Comparison of ENCODE assay signal across 1 cellular context in the genomic region with DNA sequence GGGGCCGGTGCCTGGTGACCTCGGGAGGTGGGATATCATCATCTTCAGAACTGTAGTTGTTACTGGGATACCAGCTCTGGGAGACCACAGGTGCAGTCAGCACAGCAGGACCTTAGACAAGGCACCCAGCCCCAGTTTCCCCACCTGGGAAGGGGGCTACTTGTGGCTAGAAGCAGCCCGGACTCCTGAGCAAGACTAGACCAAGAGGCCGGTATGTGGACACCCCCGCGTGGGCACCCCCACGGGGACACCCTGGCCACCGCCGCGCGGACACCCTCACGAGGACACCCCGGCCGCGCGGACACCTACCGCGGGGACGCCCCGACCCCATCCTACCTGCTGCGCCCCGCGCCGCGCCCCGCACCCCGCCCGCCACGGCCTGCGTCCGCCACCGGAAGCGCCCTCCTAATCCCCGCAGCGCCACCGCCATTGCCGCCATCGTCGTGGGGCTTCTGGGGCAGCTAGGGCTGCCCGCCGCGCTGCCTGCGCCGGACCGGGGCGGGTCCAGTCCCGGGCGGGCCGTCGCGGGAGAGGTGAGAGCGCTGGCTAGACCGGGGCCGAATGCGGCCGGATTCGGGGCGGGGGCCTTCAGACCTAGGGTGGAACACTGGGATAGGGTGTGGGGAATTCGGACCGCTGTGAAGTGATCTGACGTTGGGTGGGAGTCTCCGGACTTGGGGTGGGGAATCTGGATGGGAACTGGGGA.
A peak's percentile ranks its signal among the peaks of the same experiment; 100 is the strongest.
TF ChIP-seq lines count a peak whose summit lies in the region.

Gene COMT (plus strand): TSS at position 408 of the 706 bp plus-strand sequence. CDS start 20,755 bp downstream, outside the sequence.
Gene TXNRD2 (minus strand): TSS at position 454 of the 706 bp plus-strand sequence. CDS start 15 bp downstream, at position 439.

TF ChIP-seq in K562, 482 proteins besides CTCF, POLR2A, EP300 and RAD21 (continued from another document and continues in another):
- TF ChIP-seq, protein P1, sequence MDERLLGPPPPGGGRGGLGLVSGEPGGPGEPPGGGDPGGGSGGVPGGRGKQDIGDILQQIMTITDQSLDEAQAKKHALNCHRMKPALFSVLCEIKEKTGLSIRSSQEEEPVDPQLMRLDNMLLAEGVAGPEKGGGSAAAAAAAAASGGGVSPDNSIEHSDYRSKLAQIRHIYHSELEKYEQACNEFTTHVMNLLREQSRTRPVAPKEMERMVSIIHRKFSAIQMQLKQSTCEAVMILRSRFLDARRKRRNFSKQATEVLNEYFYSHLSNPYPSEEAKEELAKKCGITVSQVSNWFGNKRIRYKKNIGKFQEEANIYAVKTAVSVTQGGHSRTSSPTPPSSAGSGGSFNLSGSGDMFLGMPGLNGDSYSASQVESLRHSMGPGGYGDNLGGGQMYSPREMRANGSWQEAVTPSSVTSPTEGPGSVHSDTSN (CRISPR knock-in tag; IDR thresholded peaks at IDR 0.05; ENCODE audit: low read depth) = no peak
- TF ChIP-seq, protein P1 (tag; conservative IDR thresholded peaks at IDR 0.05; ENCODE audit: low read depth) = no peak
- TF ChIP-seq ZNF175 (CRISPR knock-in tag; IDR thresholded peaks at IDR 0.05; ENCODE audit: low read depth) = no peak
- TF ChIP-seq MXD1 (CRISPR knock-in tag; IDR thresholded peaks at IDR 0.05; ENCODE audit: borderline replicate concordance, poor library complexity, severe bottlenecking) = peak; percentile 53
- no peak for TF ChIP-seq MCM3 (IDR thresholded peaks at IDR 0.05)
- TF ChIP-seq ZNF76 (CRISPR knock-in tag; IDR thresholded peaks at IDR 0.05; ENCODE audit: borderline replicate concordance) = peak; percentile 79
- TF ChIP-seq DACH1 (IDR thresholded peaks at IDR 0.05; ENCODE audit: partially characterized antibody) = no peak
- TF ChIP-seq ATF1 (CRISPR knock-in tag; IDR thresholded peaks at IDR 0.05) = no peak
- no peak for TF ChIP-seq ATF1 (tag; IDR thresholded peaks at IDR 0.05)
- TF ChIP-seq ARID4B (CRISPR knock-in tag; IDR thresholded peaks at IDR 0.05) = no peak
- TF ChIP-seq ZNF280B (CRISPR knock-in tag; IDR thresholded peaks at IDR 0.05) = 0 out of 2 replicates have a peak, but pooled peaks have one; percentile 17
- TF ChIP-seq SP2 (IDR thresholded peaks at IDR 0.05; ENCODE audit: extremely low read depth, low read depth, low read length, poor library complexity, severe bottlenecking) = peak; percentile 14
- 0 out of 2 replicates have a peak, but pooled peaks have one; percentile 61 for TF ChIP-seq ZNF445 (CRISPR knock-in tag; IDR thresholded peaks at IDR 0.05; ENCODE audit: low read depth)
- no peak for TF ChIP-seq HDAC8 (tag; IDR thresholded peaks at IDR 0.05)
- TF ChIP-seq CAMTA2 (CRISPR knock-in tag; conservative IDR thresholded peaks at IDR 0.05) = peak; percentile 92
- TF ChIP-seq NCOA4 (IDR thresholded peaks at IDR 0.05; ENCODE audit: partially characterized antibody) = no peak
- TF ChIP-seq TAF1 (IDR thresholded peaks at IDR 0.05; ENCODE audit: control insufficient read depth, extremely low read depth, insufficient read depth, low read length, severe bottlenecking) = no peak
- TF ChIP-seq HMGN3 (IDR thresholded peaks at IDR 0.05; ENCODE audit: borderline replicate concordance, extremely low read depth, insufficient read length, low read depth, low read length) = no peak
- TF ChIP-seq, protein P2, sequence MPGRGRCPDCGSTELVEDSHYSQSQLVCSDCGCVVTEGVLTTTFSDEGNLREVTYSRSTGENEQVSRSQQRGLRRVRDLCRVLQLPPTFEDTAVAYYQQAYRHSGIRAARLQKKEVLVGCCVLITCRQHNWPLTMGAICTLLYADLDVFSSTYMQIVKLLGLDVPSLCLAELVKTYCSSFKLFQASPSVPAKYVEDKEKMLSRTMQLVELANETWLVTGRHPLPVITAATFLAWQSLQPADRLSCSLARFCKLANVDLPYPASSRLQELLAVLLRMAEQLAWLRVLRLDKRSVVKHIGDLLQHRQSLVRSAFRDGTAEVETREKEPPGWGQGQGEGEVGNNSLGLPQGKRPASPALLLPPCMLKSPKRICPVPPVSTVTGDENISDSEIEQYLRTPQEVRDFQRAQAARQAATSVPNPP (IDR thresholded peaks at IDR 0.05; ENCODE audit: borderline replicate concordance, insufficient read depth, insufficient read length) = no peak
- TF ChIP-seq YBX1 (IDR thresholded peaks at IDR 0.05) = no peak
- TF ChIP-seq POLR2AphosphoS2 (IDR thresholded peaks at IDR 0.05; ENCODE audit: low read length) = no peak
- 0 out of 2 replicates have a peak, but pooled peaks have one; percentile 67 for TF ChIP-seq RBM34 (IDR thresholded peaks at IDR 0.05; ENCODE audit: borderline replicate concordance, insufficient read depth, low read length)
- no peak for TF ChIP-seq KLF16 (IDR thresholded peaks at IDR 0.05)
- TF ChIP-seq CBFA2T2 (conservative IDR thresholded peaks at IDR 0.05) = no peak
- no peak for TF ChIP-seq ADNP (tag; IDR thresholded peaks at IDR 0.05)
- TF ChIP-seq HDAC6 (IDR thresholded peaks at IDR 0.05; ENCODE audit: low read depth, low read length) = 0 out of 2 replicates have a peak, but pooled peaks have one; percentile 67
- no peak; the same call in 1 of the 2 replicates for TF ChIP-seq ZNF668 (CRISPR knock-in tag; IDR thresholded peaks at IDR 0.05)
- TF ChIP-seq SNRNP70 (optimal IDR thresholded peaks at IDR 0.05; ENCODE audit: low read depth, low read length) = peak; percentile 11
- TF ChIP-seq FOXA1 (IDR thresholded peaks at IDR 0.05; ENCODE audit: borderline replicate concordance) = no peak
- TF ChIP-seq SMARCA4 (IDR thresholded peaks at IDR 0.05) = no peak
- TF ChIP-seq NCOA6 (IDR thresholded peaks at IDR 0.05) = no peak
- TF ChIP-seq TARDBP (IDR thresholded peaks at IDR 0.05) = no peak
- TF ChIP-seq SMARCE1 (IDR thresholded peaks at IDR 0.05) = no peak
- no peak for TF ChIP-seq TFAP4 (CRISPR knock-in tag; IDR thresholded peaks at IDR 0.05; ENCODE audit: borderline replicate concordance)
- peak; percentile 93 for TF ChIP-seq GTF2A2 (tag; IDR thresholded peaks at IDR 0.05)
- TF ChIP-seq DLX4 (CRISPR knock-in tag; IDR thresholded peaks at IDR 0.05) = no peak
- TF ChIP-seq, protein P3, sequence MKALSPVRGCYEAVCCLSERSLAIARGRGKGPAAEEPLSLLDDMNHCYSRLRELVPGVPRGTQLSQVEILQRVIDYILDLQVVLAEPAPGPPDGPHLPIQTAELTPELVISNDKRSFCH (CRISPR knock-in tag; IDR thresholded peaks at IDR 0.05) = no peak
- TF ChIP-seq, protein P3 (tag; IDR thresholded peaks at IDR 0.05) = no peak
- TF ChIP-seq STAT5B (CRISPR knock-in tag; IDR thresholded peaks at IDR 0.05) = no peak
- peak; percentile 78 for TF ChIP-seq FOXO4 (CRISPR knock-in tag; IDR thresholded peaks at IDR 0.05)
- no peak for TF ChIP-seq HEY1 (CRISPR knock-in tag; IDR thresholded peaks at IDR 0.05; ENCODE audit: borderline replicate concordance)
- TF ChIP-seq, protein P4, sequence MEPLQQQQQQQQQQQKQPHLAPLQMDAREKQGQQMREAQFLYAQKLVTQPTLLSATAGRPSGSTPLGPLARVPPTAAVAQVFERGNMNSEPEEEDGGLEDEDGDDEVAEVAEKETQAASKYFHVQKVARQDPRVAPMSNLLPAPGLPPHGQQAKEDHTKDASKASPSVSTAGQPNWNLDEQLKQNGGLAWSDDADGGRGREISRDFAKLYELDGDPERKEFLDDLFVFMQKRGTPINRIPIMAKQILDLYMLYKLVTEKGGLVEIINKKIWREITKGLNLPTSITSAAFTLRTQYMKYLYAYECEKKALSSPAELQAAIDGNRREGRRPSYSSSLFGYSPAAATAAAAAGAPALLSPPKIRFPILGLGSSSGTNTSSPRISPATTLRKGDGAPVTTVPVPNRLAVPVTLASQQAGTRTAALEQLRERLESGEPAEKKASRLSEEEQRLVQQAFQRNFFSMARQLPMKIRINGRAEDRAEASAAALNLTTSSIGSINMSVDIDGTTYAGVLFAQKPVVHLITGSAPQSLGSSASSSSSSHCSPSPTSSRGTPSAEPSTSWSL (CRISPR knock-in tag; IDR thresholded peaks at IDR 0.05; ENCODE audit: borderline replicate concordance) = peak; percentile 42; the same call in 1 of the 2 replicates
- TF ChIP-seq POLR2G (IDR thresholded peaks at IDR 0.05; ENCODE audit: low read depth, low read length) = peak; percentile 99
- no peak for TF ChIP-seq ZNF785 (CRISPR knock-in tag; IDR thresholded peaks at IDR 0.05)
- TF ChIP-seq KDM2B (CRISPR knock-in tag; IDR thresholded peaks at IDR 0.05) = peak; percentile 83; the same call in 1 of the 2 replicates
- peak; percentile 95; the same call in 1 of the 2 replicates for TF ChIP-seq RBM14 (IDR thresholded peaks at IDR 0.05; ENCODE audit: borderline replicate concordance, insufficient read depth, low read depth, low read length)
